20 cellular contexts compared by ENCODE assay signal in the genomic region with DNA sequence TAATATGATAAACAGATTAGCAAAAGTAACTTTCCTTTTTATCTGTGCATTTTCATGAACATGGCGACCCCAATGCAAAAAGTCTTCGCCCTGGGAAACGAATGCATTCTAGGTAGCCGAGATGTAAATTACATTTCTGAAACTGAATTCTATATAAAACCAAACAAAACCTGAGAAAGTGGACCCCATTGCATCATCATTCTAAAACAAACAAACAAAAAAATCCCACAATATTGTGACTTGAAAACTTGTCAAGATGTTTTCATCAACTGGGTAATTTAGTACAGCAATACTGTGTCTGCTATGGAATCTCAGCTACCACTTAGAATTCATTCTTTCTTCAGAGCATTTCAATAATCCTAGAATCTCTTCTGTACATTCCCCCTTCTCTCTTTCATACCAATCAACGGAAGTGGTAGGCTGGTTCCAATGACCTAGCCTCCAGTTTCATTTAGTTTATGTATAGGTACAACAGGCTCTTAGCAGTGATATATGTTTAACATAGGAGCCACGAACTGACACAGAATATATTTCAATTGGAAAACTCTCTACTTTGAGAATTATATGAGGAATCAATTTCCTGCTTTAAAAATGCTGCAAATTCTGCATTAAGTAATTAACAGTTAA.
"Had no signal": no experiment of that assay in that cellular context is flagged by ENCODE, and none has a peak within 500 bp of the region (broad histone marks: within the 10 kb centered on the region; RNA-seq: fewer than 3 reads in every experiment).

No MANE protein-coding gene starts in this region.

- H3K27me3 Mint-ChIP-seq: activated CD4-positive, alpha-beta T cell treated with anti-CD3 and anti-CD28 coated beads, Interleukin-2, amount 10 ng/mL, durations not matched to agents 24 days and 14 days; dendritic cell treated with granulocyte-macrophage colony-stimulating factor and Interleukin-4, amounts not matched to agents 40 ng/mL and 50 ng/mL, for 4 days had no signal

- ATAC-seq: activated CD8-positive, alpha-beta T cell treated with anti-CD3 and anti-CD28 coated beads, Interleukin-2, amount 10 ng/mL, durations not matched to agents 7 days and 5 days; heart left ventricle; left colon; lower lobe of right lung; stimulated activated effector memory CD8-positive, alpha-beta T cell treated with anti-CD3 and anti-CD28 coated beads, Interleukin-12 subunit alpha, Interleukin-12 subunit beta, amount 100 ng/mL, for 72 hours had no signal

- DNase-seq: activated CD4-positive, alpha-beta T cell treated with anti-CD3 and anti-CD28 coated beads, Interleukin-2, amount 10 ng/mL, durations not matched to agents 24 days and 14 days; activated CD4-positive, CD25-positive, alpha-beta regulatory T cell; activated CD8-positive, alpha-beta memory T cell treated with anti-CD3 and anti-CD28 coated beads, Interleukin-2, amount 50 U/mL, for 4 hours; activated CD8-positive, alpha-beta T cell treated with anti-CD3 and anti-CD28 coated beads, Interleukin-2, amount 10 ng/mL, durations not matched to agents 7 days and 5 days; cerebellar nuclear complex; effector memory CD4-positive, alpha-beta T cell; foreskin melanocyte; heart left ventricle; left colon; lower lobe of right lung; midbrain; tibial artery; uterus had no signal

- H3K27ac Mint-ChIP-seq: activated CD4-positive, alpha-beta T cell treated with anti-CD3 and anti-CD28 coated beads, Interleukin-2, amount 10 ng/mL, durations not matched to agents 24 days and 14 days; activated CD8-positive, alpha-beta T cell treated with anti-CD3 and anti-CD28 coated beads, Interleukin-2, amount 10 ng/mL, durations not matched to agents 7 days and 5 days; dendritic cell treated with granulocyte-macrophage colony-stimulating factor and Interleukin-4, amounts not matched to agents 40 ng/mL and 50 ng/mL, for 4 days; stimulated activated effector memory CD8-positive, alpha-beta T cell treated with anti-CD3 and anti-CD28 coated beads, Interleukin-12 subunit alpha, Interleukin-12 subunit beta, amount 100 ng/mL, for 72 hours had no signal

- H3K36me3 Mint-ChIP-seq: stimulated activated effector memory CD8-positive, alpha-beta T cell treated with anti-CD3 and anti-CD28 coated beads, Interleukin-12 subunit alpha, Interleukin-12 subunit beta, amount 100 ng/mL, for 72 hours had no signal

- H3K9me3 ChIP-seq: ascending aorta, lower lobe of right lung, tibial artery, uterus had no signal

- FAIRE-seq: islet of Langerhans, TTC549 had no signal

- H3K4me3 ChIP-seq: ascending aorta, breast epithelium, heart left ventricle, lower lobe of right lung, tibial artery, uterus had no signal

- H3K27me3 ChIP-seq: ascending aorta, breast epithelium, heart left ventricle, tibial artery, uterus had no signal

- H3K9me3 Mint-ChIP-seq: activated CD4-positive, alpha-beta T cell treated with anti-CD3 and anti-CD28 coated beads, Interleukin-2, amount 10 ng/mL, durations not matched to agents 24 days and 14 days; dendritic cell treated with granulocyte-macrophage colony-stimulating factor and Interleukin-4, amounts not matched to agents 40 ng/mL and 50 ng/mL, for 4 days; stimulated activated effector memory CD8-positive, alpha-beta T cell treated with anti-CD3 and anti-CD28 coated beads, Interleukin-12 subunit alpha, Interleukin-12 subunit beta, amount 100 ng/mL, for 72 hours had no signal

- H3K36me3 ChIP-seq: ascending aorta, breast epithelium, heart left ventricle, lower lobe of right lung, tibial artery, uterus had no signal

- H3K27ac ChIP-seq: ascending aorta, breast epithelium, epithelial cell of prostate, heart left ventricle, lower lobe of right lung, tibial artery, uterus had no signal

- H3K4me1 ChIP-seq: breast epithelium, uterus had no signal

- H3K4me3 Mint-ChIP-seq: activated CD4-positive, alpha-beta T cell treated with anti-CD3 and anti-CD28 coated beads, Interleukin-2, amount 10 ng/mL, durations not matched to agents 24 days and 14 days; activated CD8-positive, alpha-beta T cell treated with anti-CD3 and anti-CD28 coated beads, Interleukin-2, amount 10 ng/mL, durations not matched to agents 7 days and 5 days; dendritic cell treated with granulocyte-macrophage colony-stimulating factor and Interleukin-4, amounts not matched to agents 40 ng/mL and 50 ng/mL, for 4 days; stimulated activated effector memory CD8-positive, alpha-beta T cell treated with anti-CD3 and anti-CD28 coated beads, Interleukin-12 subunit alpha, Interleukin-12 subunit beta, amount 100 ng/mL, for 72 hours had no signal
